ENCODE assay signal across 2 cellular contexts in genomic region chr3:168223085-168223484, GRCh38.
TF ChIP-seq lines count a peak whose summit lies in the region.

No MANE protein-coding gene starts in this region.

TF ChIP-seq in GM23338, 12 proteins besides CTCF, POLR2A, EP300 and RAD21:
- TF ChIP-seq ZNF331 (CRISPR knock-in tag; IDR thresholded peaks at IDR 0.05; ENCODE audit: low read depth) (no peak), EZH2phosphoT487 (IDR thresholded peaks at IDR 0.05; ENCODE audit: unreplicated experiment) (no peak), ZNF114 (CRISPR knock-in tag; IDR thresholded peaks at IDR 0.05) (no peak), JUNB (IDR thresholded peaks at IDR 0.05; ENCODE audit: unreplicated experiment) (no peak)

TF ChIP-seq in H1, 55 proteins besides CTCF, POLR2A, EP300 and RAD21:
- no peak for TF ChIP-seq SUZ12 (IDR thresholded peaks at IDR 0.05; ENCODE audit: low read length)
- TF ChIP-seq BRCA1 (IDR thresholded peaks at IDR 0.05; ENCODE audit: low read depth, low read length), result no peak
- no peak for TF ChIP-seq SP1 (IDR thresholded peaks at IDR 0.05; ENCODE audit: low read depth, low read length)
- no peak for TF ChIP-seq SIN3A (conservative IDR thresholded peaks at IDR 0.05 in 1 of 2, IDR thresholded peaks at IDR 0.05 in 1 of 2; ENCODE audit: low read depth in 1 of 2, low read length in 2 of 2)
- no peak for TF ChIP-seq SP2 (IDR thresholded peaks at IDR 0.05; ENCODE audit: low read length)
- TF ChIP-seq POU5F1 (IDR thresholded peaks at IDR 0.05; ENCODE audit: low read depth, low read length), result no peak
- TF ChIP-seq EZH2 (IDR thresholded peaks at IDR 0.05; ENCODE audit: low read depth, low read length, severe bottlenecking), result no peak
- TF ChIP-seq CHD7 (IDR thresholded peaks at IDR 0.05; ENCODE audit: insufficient replicate concordance, low read length), result no peak
- no peak for TF ChIP-seq TAF1 (IDR thresholded peaks at IDR 0.05; ENCODE audit: low read depth, low read length)
- no peak for TF ChIP-seq USF2 (IDR thresholded peaks at IDR 0.05; ENCODE audit: low read length)
- TF ChIP-seq TCF12 (IDR thresholded peaks at IDR 0.05; ENCODE audit: low read depth, low read length), result no peak
- TF ChIP-seq GABPA (IDR thresholded peaks at IDR 0.05; ENCODE audit: borderline replicate concordance, insufficient read depth, low read length), result no peak
- no peak for TF ChIP-seq JUND (IDR thresholded peaks at IDR 0.05; ENCODE audit: low read length)
